Comparison of ENCODE assay signal across 8 cellular contexts in the genomic region with DNA sequence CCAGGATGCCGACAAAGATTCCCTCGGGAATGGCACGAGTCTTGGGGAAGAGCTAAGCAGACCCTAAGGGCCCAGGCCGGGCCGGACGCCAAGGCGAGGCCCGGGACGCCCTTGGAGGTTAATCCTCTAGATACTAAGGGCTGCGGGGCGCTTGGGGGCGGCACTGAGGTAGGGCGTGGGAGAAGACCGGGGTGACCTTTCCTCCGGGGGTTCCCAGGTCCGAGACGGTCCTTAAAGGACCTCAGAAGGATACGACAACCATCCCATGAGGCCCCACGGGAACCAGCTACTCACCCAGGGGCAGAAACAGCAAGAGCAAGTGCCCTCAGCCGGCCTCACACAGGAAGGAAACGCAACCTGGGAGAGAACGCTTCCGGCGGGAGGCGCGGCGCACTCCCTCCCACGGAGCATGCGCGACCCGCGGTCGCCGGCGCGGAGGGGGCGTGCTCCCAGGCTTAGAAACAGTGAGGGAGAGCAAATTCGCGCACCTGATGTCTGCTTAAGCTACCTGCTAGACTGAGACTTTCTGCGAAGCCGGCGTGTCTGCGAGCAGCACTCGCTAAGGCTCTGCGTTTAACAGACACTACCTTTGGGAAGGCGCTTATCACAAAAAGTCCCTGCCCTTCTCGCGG. TPM values are rescaled to one million over a fixed set of nuclear protein-coding genes. Genes with fewer than 3 reads are reported as not detected.
A peak's percentile ranks its signal among the peaks of the same experiment; 100 is the strongest.
DNase-seq lines count a peak whose midpoint lies in the region; ATAC-seq and TF ChIP-seq lines count a peak whose summit lies in the region.

A gene with protein sequence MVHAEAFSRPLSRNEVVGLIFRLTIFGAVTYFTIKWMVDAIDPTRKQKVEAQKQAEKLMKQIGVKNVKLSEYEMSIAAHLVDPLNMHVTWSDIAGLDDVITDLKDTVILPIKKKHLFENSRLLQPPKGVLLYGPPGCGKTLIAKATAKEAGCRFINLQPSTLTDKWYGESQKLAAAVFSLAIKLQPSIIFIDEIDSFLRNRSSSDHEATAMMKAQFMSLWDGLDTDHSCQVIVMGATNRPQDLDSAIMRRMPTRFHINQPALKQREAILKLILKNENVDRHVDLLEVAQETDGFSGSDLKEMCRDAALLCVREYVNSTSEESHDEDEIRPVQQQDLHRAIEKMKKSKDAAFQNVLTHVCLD (minus strand): TSS at position 354 of the 632 bp plus-strand sequence. CDS start 3,627 bp downstream, outside the sequence.

- H3K4me1 ChIP-seq in DND-41 (ENCODE audit: insufficient read depth, low read length) = peaks cover 47% of the 10 kb centered on the region

- peaks cover 14% of the 10 kb centered on the region for H3K36me3 ChIP-seq in DND-41 (ENCODE audit: insufficient read depth, low read length)
- H3K36me3 ChIP-seq in KOPT-K1 (ENCODE audit: insufficient read depth, low read length) = peaks cover 15% of the 10 kb centered on the region; the same call in 1 of the 2 replicates

- H3K9me3 Mint-ChIP-seq in activated T-helper 2 cell treated with anti-CD3 and anti-CD28 coated beads, Interferon-gamma antibody, Interleukin-2, Interleukin-4, amounts not matched to agents 10 μg/mL and 5 μg/mL and 100 μg/mL, durations not matched to agents 14 hours and 24 hours and 36 hours = no peaks in the 10 kb centered on the region
- no peaks in the 10 kb centered on the region for H3K9me3 Mint-ChIP-seq in nephron
- H3K9me3 Mint-ChIP-seq in stimulated activated naive CD8-positive, alpha-beta T cell treated with anti-CD3 and anti-CD28 coated beads, Interleukin-15, amount 100 ng/mL, for 72 hours = no peaks in the 10 kb centered on the region

- H4K20me1 ChIP-seq in DND-41 (ENCODE audit: insufficient read depth, low read length) = peaks cover 24% of the 10 kb centered on the region

- H3K27ac ChIP-seq in DND-41 (ENCODE audit: low read length) = peak within 1 kb of the TSS; percentile 91
- peak within 1 kb of the TSS; percentile 95 for H3K27ac ChIP-seq in KOPT-K1 (ENCODE audit: low read depth, low read length, poor library complexity, severe bottlenecking)

- peak within 1 kb of the TSS; percentile 99 for H2AFZ ChIP-seq in DND-41 (ENCODE audit: low read depth, low read length)

- peak within 1 kb of the TSS; percentile 89 for H3K9ac ChIP-seq in DND-41 (ENCODE audit: low read depth, low read length)

- H3K36me3 Mint-ChIP-seq in activated T-helper 2 cell treated with anti-CD3 and anti-CD28 coated beads, Interferon-gamma antibody, Interleukin-2, Interleukin-4, amounts not matched to agents 10 μg/mL and 5 μg/mL and 100 μg/mL, durations not matched to agents 14 hours and 24 hours and 36 hours (ENCODE audit: low read depth) = peaks cover 12% of the 10 kb centered on the region
- H3K36me3 Mint-ChIP-seq in nephron (ENCODE audit: low read depth) = peaks cover 14% of the 10 kb centered on the region

- intact Hi-C loops in activated T-helper 2 cell treated with anti-CD3 and anti-CD28 coated beads, Interferon-gamma antibody, Interleukin-2, Interleukin-4, amounts not matched to agents 10 μg/mL and 5 μg/mL and 100 μg/mL, durations not matched to agents 14 hours and 24 hours and 36 hours (cut with micrococcal nuclease) = loop anchor here (1.0 to 5.0 kb wide), 4 partner anchors 12 to 454 kb away; no protein-coding TSS in a partner anchor

- ATAC-seq in DND-41 (ENCODE audit: insufficient read depth, low read depth) = peak; percentile 93
- peak; percentile 75 for ATAC-seq in GM21737 (IDR thresholded peaks at IDR 0.05; ENCODE audit: unreplicated experiment)
- ATAC-seq in stimulated activated naive CD8-positive, alpha-beta T cell treated with anti-CD3 and anti-CD28 coated beads, Interleukin-15, amount 100 ng/mL, for 72 hours = peak; percentile 92

- no peaks in the 10 kb centered on the region for H3K27me3 ChIP-seq in DND-41 (ENCODE audit: insufficient read depth, low read length, poor library complexity)

- peak within 1 kb of the TSS; percentile 97 for H3K4me2 ChIP-seq in DND-41 (ENCODE audit: insufficient read depth, low read length)

- H3K4me3 ChIP-seq in DND-41 (ENCODE audit: low read depth in 1 of 2, low read length in 2 of 2) (peak within 1 kb of the TSS; percentile 93 to 96), fibroblast of pulmonary artery (replicated peaks; ENCODE audit: low read depth, low read length) (peak within 1 kb of the TSS; percentile 90)

- peaks cover 29% of the 10 kb centered on the region for H3K4me1 Mint-ChIP-seq in activated T-helper 2 cell treated with anti-CD3 and anti-CD28 coated beads, Interferon-gamma antibody, Interleukin-2, Interleukin-4, amounts not matched to agents 10 μg/mL and 5 μg/mL and 100 μg/mL, durations not matched to agents 14 hours and 24 hours and 36 hours (ENCODE audit: low read depth)
- peaks cover 30% of the 10 kb centered on the region for H3K4me1 Mint-ChIP-seq in nephron
- H3K4me1 Mint-ChIP-seq in stimulated activated naive CD8-positive, alpha-beta T cell treated with anti-CD3 and anti-CD28 coated beads, Interleukin-15, amount 100 ng/mL, for 72 hours = peaks cover 34% of the 10 kb centered on the region

- peaks cover 51% of the 10 kb centered on the region for H3K79me2 ChIP-seq in DND-41 (ENCODE audit: insufficient read depth, low read length)

- TF ChIP-seq CTCF in DND-41 (IDR thresholded peaks at IDR 0.05; ENCODE audit: borderline replicate concordance, extremely low read depth, low read length, poor library complexity, severe bottlenecking) (peak; percentile 41), fibroblast of pulmonary artery (IDR thresholded peaks at IDR 0.05; ENCODE audit: low read length, missing control alignments) (peak; percentile 21), nephron (IDR thresholded peaks at IDR 0.05; ENCODE audit: unreplicated experiment in 3 of 3) (peak in 2 of 3 experiments; percentile 9 to 21)

- peaks cover 3% of the 10 kb centered on the region for H3K27me3 Mint-ChIP-seq in activated T-helper 2 cell treated with anti-CD3 and anti-CD28 coated beads, Interferon-gamma antibody, Interleukin-2, Interleukin-4, amounts not matched to agents 10 μg/mL and 5 μg/mL and 100 μg/mL, durations not matched to agents 14 hours and 24 hours and 36 hours (ENCODE audit: low read depth)
- H3K27me3 Mint-ChIP-seq in nephron (ENCODE audit: low read depth) = no peaks in the 10 kb centered on the region
- H3K27me3 Mint-ChIP-seq in stimulated activated naive CD8-positive, alpha-beta T cell treated with anti-CD3 and anti-CD28 coated beads, Interleukin-15, amount 100 ng/mL, for 72 hours = no peaks in the 10 kb centered on the region

- H3K4me3 Mint-ChIP-seq in activated T-helper 2 cell treated with anti-CD3 and anti-CD28 coated beads, Interferon-gamma antibody, Interleukin-2, Interleukin-4, amounts not matched to agents 10 μg/mL and 5 μg/mL and 100 μg/mL, durations not matched to agents 14 hours and 24 hours and 36 hours (ENCODE audit: low read depth) = peak within 1 kb of the TSS; percentile 84
- H3K4me3 Mint-ChIP-seq in nephron = peak within 1 kb of the TSS; percentile 97 to 100 (median 99)
- peak within 1 kb of the TSS; percentile 93 to 94 for H3K4me3 Mint-ChIP-seq in stimulated activated naive CD8-positive, alpha-beta T cell treated with anti-CD3 and anti-CD28 coated beads, Interleukin-15, amount 100 ng/mL, for 72 hours

- H3K9me3 ChIP-seq in DND-41 (ENCODE audit: insufficient read depth, low read length, severe bottlenecking) (no peaks in the 10 kb centered on the region), KOPT-K1 (ENCODE audit: insufficient read depth, low read length, poor library complexity, severe bottlenecking) (no peaks in the 10 kb centered on the region)

- H3K27ac Mint-ChIP-seq in activated T-helper 2 cell treated with anti-CD3 and anti-CD28 coated beads, Interferon-gamma antibody, Interleukin-2, Interleukin-4, amounts not matched to agents 10 μg/mL and 5 μg/mL and 100 μg/mL, durations not matched to agents 14 hours and 24 hours and 36 hours = peak within 1 kb of the TSS; percentile 85
- H3K27ac Mint-ChIP-seq in nephron = peak within 1 kb of the TSS; percentile 92 to 98 (median 96)
- H3K27ac Mint-ChIP-seq in stimulated activated naive CD8-positive, alpha-beta T cell treated with anti-CD3 and anti-CD28 coated beads, Interleukin-15, amount 100 ng/mL, for 72 hours = peak within 1 kb of the TSS; percentile 92 to 97

- DNase-seq in DND-41 = peak; percentile 92
- DNase-seq in RKO (ENCODE audit: low spot score) = peak; percentile 94
- peak; percentile 88 for DNase-seq in activated T-helper 2 cell treated with anti-CD3 and anti-CD28 coated beads, Interferon-gamma antibody, Interleukin-2, Interleukin-4, amounts not matched to agents 10 μg/mL and 5 μg/mL and 100 μg/mL, durations not matched to agents 14 hours and 24 hours and 36 hours (ENCODE audit: low spot score)
- DNase-seq in fibroblast of pulmonary artery (ENCODE audit: low read depth) = peak; percentile 84
- DNase-seq in stimulated activated naive CD8-positive, alpha-beta T cell treated with anti-CD3 and anti-CD28 coated beads, Interleukin-15, amount 100 ng/mL, for 72 hours = peak; percentile 87 to 90

RNA-seq across cellular contexts. Expression of the gene that starts here (rescaled TPM):
- 43.4 and 50.2 TPM in 2 replicates for total RNA-seq in activated T-helper 2 cell treated with anti-CD3 and anti-CD28 coated beads, Interferon-gamma antibody, Interleukin-2, Interleukin-4, amounts not matched to agents 10 μg/mL and 5 μg/mL and 100 μg/mL, durations not matched to agents 14 hours and 24 hours and 36 hours

Comparison
In these comparisons a context has a peak if more than half of its experiments do, and no peak if none do; other contexts are left out.
1. Peak in every context shown above with its lines: DNase-seq, ATAC-seq, H3K4me3 ChIP-seq and H3K27ac ChIP-seq.